Comparison of ENCODE assay signal across 22 cellular contexts in genomic region chr14:22920697-22921096, GRCh38. TPM values are rescaled to one million over a fixed set of nuclear protein-coding genes. Genes with fewer than 3 reads are reported as not detected.
A peak's percentile ranks its signal among the peaks of the same experiment; 100 is the strongest.
DNase-seq lines count a peak whose midpoint lies in the region; ATAC-seq and TF ChIP-seq lines count a peak whose summit lies in the region.
"Had no signal": no experiment of that assay in that cellular context is flagged by ENCODE, and none has a peak within 500 bp of the region (broad histone marks: within the 10 kb centered on the region; RNA-seq: fewer than 3 reads in every experiment).

No MANE protein-coding gene starts in this region.

- H3K4me3 ChIP-seq in right atrium auricular region, result no peak overlapping the region
- H3K4me3 ChIP-seq in heart left ventricle, result no peak overlapping the region

- H3K27ac ChIP-seq in right atrium auricular region, result peak overlapping the region in 1 of 2 donors; percentile 2
- H3K27ac ChIP-seq in heart left ventricle, result peak overlapping the region in 8 of 12 donors; percentile 37 to 100 (median 92)
- H3K27ac ChIP-seq: parathyroid adenoma had no signal

- TF ChIP-seq CTCF in right atrium auricular region (IDR thresholded peaks at IDR 0.05) (no peak), HFFc6 (IDR thresholded peaks at IDR 0.05) (no peak), heart left ventricle (IDR thresholded peaks at IDR 0.05) (no peak), progenitor cell of endocrine pancreas (IDR thresholded peaks at IDR 0.05; ENCODE audit: unreplicated experiment) (no peak)

- H3K4me1 Mint-ChIP-seq in HFFc6 (ENCODE audit: low read depth) (peaks cover 55% of the 10 kb centered on the region), progenitor cell of endocrine pancreas (ENCODE audit: low read depth) (peaks cover 18% of the 10 kb centered on the region)

- WGBS in heart left ventricle, 4 donors, result 50 to 69% (median 59%) methylated on average over 6 of the region's 6 CpGs

- no peak for TF ChIP-seq POLR2A in heart left ventricle (IDR thresholded peaks at IDR 0.05)

- H3K36me3 ChIP-seq in right atrium auricular region (peaks cover 52% of the 10 kb centered on the region), heart left ventricle (peaks cover 0 to 68% (median 55%) of the 10 kb centered on the region in 9 donors)

- H3K9me3 ChIP-seq in right atrium auricular region (no peaks in the 10 kb centered on the region), heart left ventricle (no peaks in the 10 kb centered on the region)
- H3K9me3 ChIP-seq: BLaER1 treated with 17β-estradiol and CSF1 and Interleukin-3, amounts not matched to agents 10 nM and 100 nM had no signal

- DNase-seq in Right ventricle myocardium inferior (ENCODE audit: missing footprints), result no peak
- DNase-seq in right atrium auricular region (ENCODE audit: low spot score), result no peak
- DNase-seq in HFFc6, result no peak
- DNase-seq in heart left ventricle, result peak in 4 of 5 donors; percentile 27 to 70 (median 41)
- no peak for DNase-seq in progenitor cell of endocrine pancreas (ENCODE audit: low spot score, unreplicated experiment)
- DNase-seq in UCSD-AML1 (lab: John Stamatoyannopoulos, UW; ENCODE audit: unreplicated experiment), result no peak
- DNase-seq: DND-41; midbrain; MV-4-11; NCI-H1436 treated with DMSO at 0.1 percent for 48 hours; NCI-H446 treated with DMSO at 0.1 percent for 48 hours; stimulated activated CD4-positive, alpha-beta T cell treated with anti-CD3 and anti-CD28 coated beads, Interleukin-12 subunit alpha, Interleukin-12 subunit beta, amount 100 ng/mL, for 4 hours; stimulated activated CD4-positive, alpha-beta T cell treated with anti-CD3 and anti-CD28 coated beads, Interleukin-4, amount 100 ng/mL, for 24 hours; T1000 had no signal

- H3K36me3 Mint-ChIP-seq in HFFc6 (ENCODE audit: low read depth) (peaks cover 66% of the 10 kb centered on the region), progenitor cell of endocrine pancreas (ENCODE audit: insufficient read depth) (peaks cover 28% of the 10 kb centered on the region)

- H3K9me3 Mint-ChIP-seq in HFFc6, result peaks cover 8% of the 10 kb centered on the region
- H3K9me3 Mint-ChIP-seq in progenitor cell of endocrine pancreas (ENCODE audit: low read depth), result no peaks in the 10 kb centered on the region
- H3K9me3 Mint-ChIP-seq: stimulated activated memory B cell treated with anti-CD40 and anti-IgM and Interleukin-4, amounts not matched to agents 10 μg/mL and 1 μg/mL and 100 μg/mL, for 72 hours; WTC11 had no signal

- H3K4me1 ChIP-seq in right atrium auricular region (peaks cover 0 to 29% of the 10 kb centered on the region in 2 donors), heart left ventricle (peaks cover 0 to 43% (median 24%) of the 10 kb centered on the region in 12 donors)

- H3K27ac Mint-ChIP-seq in HFFc6 (peak overlapping the region; percentile 100), progenitor cell of endocrine pancreas (peak overlapping the region; percentile 100)

- H3K4me3 Mint-ChIP-seq in HFFc6, result no peak overlapping the region
- H3K4me3 Mint-ChIP-seq in progenitor cell of endocrine pancreas (ENCODE audit: low read depth), result no peak overlapping the region
- H3K4me3 Mint-ChIP-seq: stimulated activated memory B cell treated with anti-CD40 and anti-IgM and Interleukin-4, amounts not matched to agents 10 μg/mL and 1 μg/mL and 100 μg/mL, for 72 hours had no signal

- H3K27me3 Mint-ChIP-seq in HFFc6 (ENCODE audit: insufficient read depth) (peaks cover 9% of the 10 kb centered on the region), progenitor cell of endocrine pancreas (no peaks in the 10 kb centered on the region)
- H3K27me3 Mint-ChIP-seq: stimulated activated memory B cell treated with anti-CD40 and anti-IgM and Interleukin-4, amounts not matched to agents 10 μg/mL and 1 μg/mL and 100 μg/mL, for 72 hours had no signal

- ATAC-seq in Right ventricle myocardium inferior (peak; percentile 40), heart left ventricle (peak in 3 of 4 donors; percentile 11 to 48 (median 35)), HG03442 (IDR thresholded peaks at IDR 0.05; ENCODE audit: unreplicated experiment) (no peak), HG02884 (IDR thresholded peaks at IDR 0.05; ENCODE audit: unreplicated experiment) (no peak)
- ATAC-seq: sciatic nerve; stimulated activated memory B cell treated with anti-CD40 and anti-IgM and Interleukin-4, amounts not matched to agents 10 μg/mL and 1 μg/mL and 100 μg/mL, for 72 hours; WTC11 had no signal

- intact Hi-C loops in Right ventricle myocardium inferior (cut with DNase I) (no loop called here), heart left ventricle (cut with DNase I) (no loop called here)

- H3K27me3 ChIP-seq in right atrium auricular region, result no peaks in the 10 kb centered on the region
- no peaks in the 10 kb centered on the region for H3K27me3 ChIP-seq in heart left ventricle
- H3K27me3 ChIP-seq: BLaER1 treated with 17β-estradiol and CSF1 and Interleukin-3, amounts not matched to agents 10 nM and 100 nM had no signal

RNA-seq across cellular contexts. Expression of gene RBM23, which starts 1.7 kb away (rescaled TPM):
- 40.3 TPM for total RNA-seq in Right ventricle myocardium inferior
- total RNA-seq in right atrium auricular region, result 100 to 1,000 TPM in 1 of 2 donors, 10 to 100 TPM in 1; 76.5 to 774 TPM
- total RNA-seq in HFFc6 (2021; fragmentation: NEBNext Ultra II Directional; extraction: Animal tissue kit (Norgen Biotek cat#: 25700)), result 10 to 100 TPM; 43.5 to 56.8 (median 52.2) TPM
- total RNA-seq in heart left ventricle, result 10 to 100 TPM; 35.4 to 45.0 (median 41.6) TPM
- polyA plus RNA-seq in heart left ventricle, result 10 to 100 TPM; 14.8 to 52.7 TPM
- 110 and 118 TPM in 2 replicates for total RNA-seq in progenitor cell of endocrine pancreas

RNA-seq across cellular contexts. Expression of gene PRMT5, which starts 8.5 kb away (rescaled TPM):
- total RNA-seq in Right ventricle myocardium inferior, result 48.7 TPM
- 10 to 100 TPM; 23.3 to 55.1 TPM for total RNA-seq in right atrium auricular region
- total RNA-seq in HFFc6 (2021; fragmentation: NEBNext Ultra II Directional; extraction: Animal tissue kit (Norgen Biotek cat#: 25700)), result 100 to 1,000 TPM; 102 to 125 (median 110) TPM
- total RNA-seq in heart left ventricle, result 10 to 100 TPM; 37.2 to 60.2 (median 48.8) TPM
- polyA plus RNA-seq in heart left ventricle, result 100 to 1,000 TPM in 1 of 2 donors, 10 to 100 TPM in 1; 10.4 to 101 TPM
- total RNA-seq in progenitor cell of endocrine pancreas, result 104 and 111 TPM in 2 replicates

RNA-seq across cellular contexts. Expression of gene HAUS4, which starts 36.2 kb away (rescaled TPM):
- total RNA-seq in Right ventricle myocardium inferior (19.5 TPM), right atrium auricular region (10 to 100 TPM; 25.8 to 28.7 TPM), heart left ventricle (10 to 100 TPM; 14.0 to 42.1 (median 19.6) TPM), progenitor cell of endocrine pancreas (36.6 and 39.1 TPM in 2 replicates)
- total RNA-seq in HFFc6 (2021; fragmentation: NEBNext Ultra II Directional; extraction: Animal tissue kit (Norgen Biotek cat#: 25700)), result 10 to 100 TPM; 13.0 to 23.5 (median 19.6) TPM
- 10 to 100 TPM; 13.0 to 21.7 TPM for polyA plus RNA-seq in heart left ventricle

RNA-seq across cellular contexts. Expression of gene REM2, which starts 37.7 kb away (rescaled TPM):
- total RNA-seq in Right ventricle myocardium inferior, result not detected
- total RNA-seq in right atrium auricular region, result not detected
- under 1 TPM in 4 of 6 experiments, not detected in 2; 0.09 to 0.17 (median 0.14) TPM for total RNA-seq in HFFc6 (2021; fragmentation: NEBNext Ultra II Directional; extraction: Animal tissue kit (Norgen Biotek cat#: 25700))
- under 1 TPM in 1 of 9 donors, not detected in 8; 0.21 TPM for total RNA-seq in heart left ventricle
- under 1 TPM in 1 of 2 donors, not detected in 1; 0.06 TPM for polyA plus RNA-seq in heart left ventricle
- 10.0 and 11.3 TPM in 2 replicates for total RNA-seq in progenitor cell of endocrine pancreas
- polyA plus RNA-seq: endothelial cell of umbilical vein had no signal

RNA-seq across cellular contexts. Expression of gene LRP10, which starts 49.2 kb away (rescaled TPM):
- total RNA-seq in Right ventricle myocardium inferior (59.2 TPM), right atrium auricular region (100 to 1,000 TPM in 1 of 2 donors, 10 to 100 TPM in 1; 54.2 to 144 TPM), heart left ventricle (100 to 1,000 TPM in 3 of 9 donors, 10 to 100 TPM in 6; 47.9 to 128 (median 64.5) TPM), progenitor cell of endocrine pancreas (39.8 and 43.1 TPM in 2 replicates)
- 100 to 1,000 TPM; 168 to 226 (median 186) TPM for total RNA-seq in HFFc6 (2021; fragmentation: NEBNext Ultra II Directional; extraction: Animal tissue kit (Norgen Biotek cat#: 25700))
- polyA plus RNA-seq in heart left ventricle, result 10 to 100 TPM; 11.0 to 99.9 TPM

Comparison
In these comparisons a context has a peak if more than half of its experiments do, and no peak if none do; other contexts are left out.
1. DNase-seq: peak in heart left ventricle (4 of 5); none in Right ventricle myocardium inferior (single experiment), right atrium auricular region (single experiment), HFFc6 (single experiment), progenitor cell of endocrine pancreas (single experiment) and UCSD-AML1 (single experiment).
2. ATAC-seq: peak in Right ventricle myocardium inferior (single experiment) and heart left ventricle (3 of 4); none in HG03442 (single experiment) and HG02884 (single experiment).